Comparison of ENCODE assay signal across 15 cellular contexts in genomic region chr2:158686166-158686792, GRCh38.
DNase-seq lines count a peak whose midpoint lies in the region; ATAC-seq and TF ChIP-seq lines count a peak whose summit lies in the region.
"Had no signal": no experiment of that assay in that cellular context is flagged by ENCODE, and none has a peak within 500 bp of the region (broad histone marks: within the 10 kb centered on the region; RNA-seq: fewer than 3 reads in every experiment).

No MANE protein-coding gene starts in this region.

- H3K4me3 ChIP-seq in foreskin fibroblast (ENCODE audit: low read depth in 1 of 2, low read length in 2 of 2), result no peak overlapping the region
- H3K4me3 ChIP-seq: colonic mucosa, K562, skin epidermis had no signal

- H3K36me3 Mint-ChIP-seq in glutamatergic neuron (ENCODE audit: unreplicated experiment), result no peaks in the 10 kb centered on the region

- H3K9me3 Mint-ChIP-seq in glutamatergic neuron (ENCODE audit: unreplicated experiment), result no peaks in the 10 kb centered on the region

- ATAC-seq in stimulated activated naive CD8-positive, alpha-beta T cell treated with anti-CD3 and anti-CD28 coated beads, Interleukin-15, Interleukin-2, amounts not matched to agents 100 U/mL and 50 U/mL, for 24 hours, result no peak
- ATAC-seq: K562 had no signal

- TF ChIP-seq CTCF in foreskin fibroblast (IDR thresholded peaks at IDR 0.05; ENCODE audit: low read depth, low read length) (no peak), glutamatergic neuron (IDR thresholded peaks at IDR 0.05; ENCODE audit: partially characterized antibody, unreplicated experiment) (no peak)

- DNase-seq in AG08396 (ENCODE audit: low spot score), result peak; percentile 19
- DNase-seq in SK-N-DZ (ENCODE audit: low spot score), result peak; percentile 10
- peak; percentile 74 to 90 for DNase-seq in foreskin fibroblast
- peak; percentile 85 for DNase-seq in myocyte (ENCODE audit: low read depth)
- DNase-seq in stimulated activated naive CD8-positive, alpha-beta T cell treated with anti-CD3 and anti-CD28 coated beads, Interleukin-15, Interleukin-2, amounts not matched to agents 100 U/mL and 50 U/mL, for 24 hours, result no peak
- no peak for DNase-seq in DMS153 treated with DMSO at 0.1 percent for 48 hours (lab: John Stamatoyannopoulos, UW; ENCODE audit: unreplicated experiment)
- DNase-seq in glutamatergic neuron, result no peak
- no peak for DNase-seq in SW480 (ENCODE audit: low spot score)
- DNase-seq: activated CD4-positive, alpha-beta T cell treated with anti-CD3 and anti-CD28 coated beads, Interleukin-2, amount 50 U/mL, for 1 hour; activated gamma-delta T cell; colonic mucosa; mesenchymal stem cell; NCI-H187 treated with DMSO at 0.1 percent for 48 hours had no signal

- H3K4me3 Mint-ChIP-seq in glutamatergic neuron (ENCODE audit: unreplicated experiment), result no peak overlapping the region

- no peaks in the 10 kb centered on the region for H3K27me3 Mint-ChIP-seq in glutamatergic neuron (ENCODE audit: unreplicated experiment)

- H3K4me1 Mint-ChIP-seq in glutamatergic neuron (ENCODE audit: low read depth, unreplicated experiment), result no peaks in the 10 kb centered on the region

- H3K27ac Mint-ChIP-seq in glutamatergic neuron (ENCODE audit: unreplicated experiment), result no peak overlapping the region

Comparison
In these comparisons a context has a peak if more than half of its experiments do, and no peak if none do; other contexts are left out.
1. DNase-seq: peak in AG08396 (single experiment), SK-N-DZ (single experiment), foreskin fibroblast (2 of 2) and myocyte (single experiment); none in stimulated activated naive CD8-positive, alpha-beta T cell treated with anti-CD3 and anti-CD28 coated beads, Interleukin-15, Interleukin-2, amounts not matched to agents 100 U/mL and 50 U/mL, for 24 hours (single experiment), DMS153 treated with DMSO at 0.1 percent for 48 hours (single experiment), glutamatergic neuron (single experiment) and SW480 (single experiment).